In genomic region chr2:106099691-106100090, GRCh38 we compare ENCODE assay signal across 21 cellular contexts.
"Had no signal": no experiment of that assay in that cellular context is flagged by ENCODE, and none has a peak within 500 bp of the region (broad histone marks: within the 10 kb centered on the region; RNA-seq: fewer than 3 reads in every experiment).

No MANE protein-coding gene starts in this region.

- H3K27me3 Mint-ChIP-seq: IgD-negative memory B cell had no signal

- H3K27ac ChIP-seq: HL-60, KMS-11 had no signal

- H3K9me3 Mint-ChIP-seq: IgD-negative memory B cell had no signal

- H3K27ac Mint-ChIP-seq: IgD-negative memory B cell had no signal

- ATAC-seq: K562, SK-N-SH treated with all-trans-retinoic acid at 6 μM for 48 hours had no signal

- DNase-seq: Kasumi-1, MM.1S, NCI-H1092 treated with DMSO at 0.1 percent for 48 hours, NCI-H1436, NCI-H187, NCI-H2029, NCI-H2081 treated with DMSO at 0.1 percent for 48 hours, NCI-H2171, NCI-H226, NCI-H446, NCI-H510A, NCI-H524 treated with DMSO at 0.1 percent for 48 hours, NCI-H69, NCI-H774, Right ventricle myocardium superior, RPMI8226 had no signal

- H3K4me3 Mint-ChIP-seq: IgD-negative memory B cell had no signal

- H3K4me2 ChIP-seq: KMS-11 had no signal

- H3K4me3 ChIP-seq: K562 had no signal

- H3K9ac ChIP-seq: KMS-11 had no signal
